26 cellular contexts compared by ENCODE assay signal in genomic region chr14:96578619-96579018, GRCh38.
A peak's percentile ranks its signal among the peaks of the same experiment; 100 is the strongest.
DNase-seq lines count a peak whose midpoint lies in the region; ATAC-seq and TF ChIP-seq lines count a peak whose summit lies in the region.
"Had no signal": no experiment of that assay in that cellular context is flagged by ENCODE, and none has a peak within 500 bp of the region (broad histone marks: within the 10 kb centered on the region; RNA-seq: fewer than 3 reads in every experiment).

No MANE protein-coding gene starts in this region.

- H3K4me3 ChIP-seq in Karpas-422 (ENCODE audit: low read length) (no peak overlapping the region), PC-3 (ENCODE audit: low read length) (no peak overlapping the region), mucosa of descending colon (no peak overlapping the region)
- H3K4me3 ChIP-seq: SJCRH30 had no signal

- no peaks in the 10 kb centered on the region for H3K9me3 ChIP-seq in Karpas-422 (ENCODE audit: low read length)
- H3K9me3 ChIP-seq in PC-3 (ENCODE audit: low read length) = no peaks in the 10 kb centered on the region
- no peaks in the 10 kb centered on the region for H3K9me3 ChIP-seq in mucosa of descending colon
- H3K9me3 ChIP-seq: SJCRH30 had no signal

- no peak overlapping the region for H2AFZ ChIP-seq in Karpas-422 (ENCODE audit: low read length)
- H2AFZ ChIP-seq in PC-3 (ENCODE audit: low read length) = no peak overlapping the region

- no peaks in the 10 kb centered on the region; the same call in 1 of the 2 replicates for H3K36me3 ChIP-seq in Karpas-422 (ENCODE audit: insufficient read depth, low read length)
- no peaks in the 10 kb centered on the region for H3K36me3 ChIP-seq in PC-3 (ENCODE audit: low read depth, low read length)
- no peaks in the 10 kb centered on the region for H3K36me3 ChIP-seq in mucosa of descending colon (ENCODE audit: low read depth)
- H3K36me3 ChIP-seq: SJCRH30 had no signal

- no peak for TF ChIP-seq CTCF in PC-3 (conservative IDR thresholded peaks at IDR 0.05; ENCODE audit: low read depth, low read length)
- TF ChIP-seq CTCF in mucosa of descending colon (IDR thresholded peaks at IDR 0.05) = no peak

- ATAC-seq in PC-3 (0 out of 2 replicates have a peak, but pooled peaks have one; percentile 5), esophagus mucosa (peak; percentile 14), mucosa of descending colon (peak; percentile 5), GM19452 (IDR thresholded peaks at IDR 0.05; ENCODE audit: unreplicated experiment) (no peak)
- ATAC-seq: HCT116, Right ventricle myocardium inferior, SK-N-SH treated with all-trans-retinoic acid at 6 μM for 48 hours had no signal

- H3K27me3 ChIP-seq in Karpas-422 (ENCODE audit: low read length) = no peaks in the 10 kb centered on the region
- H3K27me3 ChIP-seq in PC-3 (ENCODE audit: low read length) = no peaks in the 10 kb centered on the region
- H3K27me3 ChIP-seq: SJCRH30 had no signal

- BruUV-seq in PC-3 (replicated peaks; lab: Mats Ljungman, UMichigan) = no TSS peak

- H3K79me2 ChIP-seq in Karpas-422 (ENCODE audit: low read length) = 0 out of 2 replicates have a peak, but pooled peaks cover 4% of the 10 kb centered on the region
- no peaks in the 10 kb centered on the region for H3K79me2 ChIP-seq in PC-3 (ENCODE audit: low read length)

- H4K20me1 ChIP-seq in Karpas-422 (ENCODE audit: insufficient read depth, low read depth, low read length) (no peaks in the 10 kb centered on the region), PC-3 (ENCODE audit: low read length) (no peaks in the 10 kb centered on the region)

- peaks cover 89% of the 10 kb centered on the region for H3K4me1 ChIP-seq in Karpas-422 (ENCODE audit: low read length)
- peaks cover 7% of the 10 kb centered on the region; the same call in 1 of the 2 replicates for H3K4me1 ChIP-seq in PC-3 (ENCODE audit: insufficient read depth, low read length)
- no peaks in the 10 kb centered on the region for H3K4me1 ChIP-seq in mucosa of descending colon (ENCODE audit: low read depth)

- POLR2A ChIA-PET in PC-3 (lab: Charles Lee; ENCODE audit: unreplicated experiment) = no interaction called here

- DNase-seq in Karpas-422 (no peak), PC-3 (no peak), mucosa of descending colon (no peak), iPS-NIHi7 (ENCODE audit: extremely low spot score) (no peak)
- DNase-seq in central memory CD4-positive, alpha-beta T cell = no peak
- DNase-seq: C1 segment of cervical spinal cord; CD4-positive, alpha-beta memory T cell; COR-L47; DMS79; EL; GF-D8; IMR-90; KG1; MM.1S; NCI-H1417; NCI-H1694; NCI-H2029 treated with DMSO at 0.1 percent for 48 hours; NCI-H2171; NCI-H345; NCI-H510A treated with DMSO at 0.1 percent for 48 hours; SJCRH30 had no signal

- intact Hi-C loops in PC-3 (cut with micrococcal nuclease) = no loop called here
- intact Hi-C loops in mucosa of descending colon (cut with DNase I, micrococcal nuclease) = loop anchor here in 1 of 2 donors (10.0 kb wide), 1 partner anchor 166 kb away; no protein-coding TSS in a partner anchor

- H3K9me2 ChIP-seq in Karpas-422 (replicated peaks; ENCODE audit: insufficient read depth, low read length) = no peaks in the 10 kb centered on the region
- H3K9me2 ChIP-seq in PC-3 (replicated peaks; ENCODE audit: low read length) = no peaks in the 10 kb centered on the region

- H3K9ac ChIP-seq in Karpas-422 (ENCODE audit: low read length) (no peak overlapping the region), PC-3 (ENCODE audit: low read length) (no peak overlapping the region)

- H3K4me2 ChIP-seq in Karpas-422 (ENCODE audit: low read depth, low read length, poor library complexity, severe bottlenecking) (no peak overlapping the region), PC-3 (ENCODE audit: low read length) (no peak overlapping the region)

- CTCF ChIA-PET in PC-3 (lab: Charles Lee) = interaction anchor here (0.6 kb wide), 1 partner anchor 227 kb away, joined by 3 read pairs; no protein-coding TSS in a partner anchor

- H3F3A ChIP-seq in PC-3 (ENCODE audit: low read length, unreplicated experiment) = no peaks in the 10 kb centered on the region

- peak overlapping the region; percentile 97 for H3K27ac ChIP-seq in Karpas-422 (ENCODE audit: low read length)
- no peak overlapping the region for H3K27ac ChIP-seq in PC-3 (ENCODE audit: low read length)
- H3K27ac ChIP-seq: SJCRH30 had no signal
